In genomic region chr22:43351966-43352345, GRCh38 we compare ENCODE assay signal across 37 cellular contexts. TPM values are rescaled to one million over a fixed set of nuclear protein-coding genes. Genes with fewer than 3 reads are reported as not detected.
"Had no signal": no experiment of that assay in that cellular context is flagged by ENCODE, and none has a peak within 500 bp of the region (broad histone marks: within the 10 kb centered on the region; RNA-seq: fewer than 3 reads in every experiment).

No MANE protein-coding gene starts in this region.

- H3K4me3 Mint-ChIP-seq: activated B cell treated with CpG ODN at 0.5 μM for 24 hours; activated CD8-positive, alpha-beta T cell treated with anti-CD3 and anti-CD28 coated beads for 36 hours; activated naive CD4-positive, alpha-beta T cell treated with anti-CD3 and anti-CD28 coated beads for 36 hours; activated naive CD4-positive, alpha-beta T cell treated with anti-CD3 and anti-CD28 coated beads, Interleukin-2, amount 50 U/mL, for 24 hours; activated naive CD8-positive, alpha-beta T cell treated with anti-CD3 and anti-CD28 coated beads for 36 hours; activated naive CD8-positive, alpha-beta T cell treated with anti-CD3 and anti-CD28 coated beads, Interleukin-2, amount 50 U/mL, for 24 hours; activated T-cell treated with anti-CD3 and anti-CD28 coated beads, Interleukin-2, amount 50 U/mL, for 24 hours; activated T-cell treated with anti-CD3 and anti-CD28 coated beads, Interleukin-2, amount 50 U/mL, for 72 hours; brain; central memory CD8-positive, alpha-beta T cell; dendritic cell treated with granulocyte-macrophage colony-stimulating factor and Interleukin-4, amounts not matched to agents 40 ng/mL and 50 ng/mL, for 4 days; endodermal cell; T-helper 17 cell; T-helper 2 cell treated with Interferon-gamma antibody and Interleukin-4, amounts not matched to agents 5 μg/mL and 100 μg/mL, for 36 hours had no signal

- DNase-seq: activated B cell treated with CpG ODN at 0.5 μM for 24 hours; activated CD4-positive, alpha-beta T cell treated with anti-CD3 and anti-CD28 coated beads for 48 hours; activated CD4-positive, alpha-beta T cell treated with anti-CD3 and anti-CD28 coated beads, Interleukin-2, amount 50 U/mL, for 1 hour; activated CD4-positive, alpha-beta T cell treated with anti-CD3 and anti-CD28 coated beads, Interleukin-2, amount 50 U/mL, for 48 hours; activated CD8-positive, alpha-beta memory T cell treated with anti-CD3 and anti-CD28 coated beads for 24 hours; activated CD8-positive, alpha-beta memory T cell treated with anti-CD3 and anti-CD28 coated beads, Interleukin-2, amount 50 U/mL, for 48 hours; activated CD8-positive, alpha-beta T cell treated with anti-CD3 and anti-CD28 coated beads for 36 hours; activated naive CD4-positive, alpha-beta T cell treated with anti-CD3 and anti-CD28 coated beads for 36 hours; activated naive CD8-positive, alpha-beta T cell treated with anti-CD3 and anti-CD28 coated beads for 36 hours; activated naive CD8-positive, alpha-beta T cell treated with anti-CD3 and anti-CD28 coated beads, Interleukin-2, amount 50 U/mL, for 24 hours; activated T-cell treated with anti-CD3 and anti-CD28 coated beads for 4 hours; activated T-cell treated with anti-CD3 and anti-CD28 coated beads, Interleukin-2, amount 50 U/mL, for 24 hours; activated T-cell treated with anti-CD3 and anti-CD28 coated beads, Interleukin-2, amount 50 U/mL, for 72 hours; adrenal gland; amygdala; dorsolateral prefrontal cortex; effector memory CD4-positive, alpha-beta T cell; endodermal cell; erythroblast; foreskin keratinocyte; head of caudate nucleus; T-helper 1 cell; T-helper 17 cell; T1000; WERI-Rb-1 had no signal

- H3K4me1 Mint-ChIP-seq: activated B cell treated with CpG ODN at 0.5 μM for 24 hours; activated naive CD4-positive, alpha-beta T cell treated with anti-CD3 and anti-CD28 coated beads, Interleukin-2, amount 50 U/mL, for 24 hours; activated naive CD8-positive, alpha-beta T cell treated with anti-CD3 and anti-CD28 coated beads for 36 hours; activated naive CD8-positive, alpha-beta T cell treated with anti-CD3 and anti-CD28 coated beads, Interleukin-2, amount 50 U/mL, for 24 hours; brain; central memory CD8-positive, alpha-beta T cell; T-helper 17 cell had no signal

- H3K27me3 ChIP-seq: adrenal gland, foreskin keratinocyte had no signal

- H3K9me3 ChIP-seq: adrenal gland, breast epithelium, esophagus muscularis mucosa, gastroesophageal sphincter had no signal

- H3K27ac Mint-ChIP-seq: activated B cell treated with CpG ODN at 0.5 μM for 24 hours; activated CD8-positive, alpha-beta T cell treated with anti-CD3 and anti-CD28 coated beads for 36 hours; activated naive CD4-positive, alpha-beta T cell treated with anti-CD3 and anti-CD28 coated beads for 36 hours; activated naive CD4-positive, alpha-beta T cell treated with anti-CD3 and anti-CD28 coated beads, Interleukin-2, amount 50 U/mL, for 24 hours; activated naive CD8-positive, alpha-beta T cell treated with anti-CD3 and anti-CD28 coated beads for 36 hours; activated naive CD8-positive, alpha-beta T cell treated with anti-CD3 and anti-CD28 coated beads, Interleukin-2, amount 50 U/mL, for 24 hours; activated T-cell treated with anti-CD3 and anti-CD28 coated beads, Interleukin-2, amount 50 U/mL, for 24 hours; activated T-cell treated with anti-CD3 and anti-CD28 coated beads, Interleukin-2, amount 50 U/mL, for 72 hours; dendritic cell treated with granulocyte-macrophage colony-stimulating factor and Interleukin-4, amounts not matched to agents 40 ng/mL and 50 ng/mL, for 4 days; endodermal cell; T-helper 17 cell; T-helper 2 cell treated with Interferon-gamma antibody and Interleukin-4, amounts not matched to agents 5 μg/mL and 100 μg/mL, for 36 hours had no signal

- ATAC-seq: activated CD4-positive, CD25-positive, alpha-beta regulatory T cell treated with anti-CD3 and anti-CD28 coated beads, Interleukin-2, amount 50 U/mL, for 24 hours; activated CD8-positive, alpha-beta T cell treated with anti-CD3 and anti-CD28 coated beads for 36 hours; activated naive CD8-positive, alpha-beta T cell treated with anti-CD3 and anti-CD28 coated beads, Interleukin-2, amount 50 U/mL, for 24 hours; activated T-cell treated with anti-CD3 and anti-CD28 coated beads, Interleukin-2, amount 50 U/mL, for 72 hours; foreskin keratinocyte; gastroesophageal sphincter; T-helper 17 cell had no signal

- H3K4me3 ChIP-seq: adrenal gland, breast epithelium, cardiac muscle cell, coronary artery, dorsolateral prefrontal cortex, esophagus muscularis mucosa, gastroesophageal sphincter had no signal

- H3K4me1 ChIP-seq: adrenal gland, breast epithelium, esophagus muscularis mucosa, foreskin keratinocyte, gastroesophageal sphincter had no signal

- H3K9me3 Mint-ChIP-seq: activated B cell treated with CpG ODN at 0.5 μM for 24 hours; activated CD8-positive, alpha-beta T cell treated with anti-CD3 and anti-CD28 coated beads for 36 hours; activated naive CD4-positive, alpha-beta T cell treated with anti-CD3 and anti-CD28 coated beads for 36 hours; activated naive CD4-positive, alpha-beta T cell treated with anti-CD3 and anti-CD28 coated beads, Interleukin-2, amount 50 U/mL, for 24 hours; activated naive CD8-positive, alpha-beta T cell treated with anti-CD3 and anti-CD28 coated beads for 36 hours; activated naive CD8-positive, alpha-beta T cell treated with anti-CD3 and anti-CD28 coated beads, Interleukin-2, amount 50 U/mL, for 24 hours; activated T-cell treated with anti-CD3 and anti-CD28 coated beads, Interleukin-2, amount 50 U/mL, for 24 hours; activated T-cell treated with anti-CD3 and anti-CD28 coated beads, Interleukin-2, amount 50 U/mL, for 72 hours; central memory CD8-positive, alpha-beta T cell; dendritic cell treated with granulocyte-macrophage colony-stimulating factor and Interleukin-4, amounts not matched to agents 40 ng/mL and 50 ng/mL, for 4 days; endodermal cell; T-helper 2 cell treated with Interferon-gamma antibody and Interleukin-4, amounts not matched to agents 5 μg/mL and 100 μg/mL, for 36 hours had no signal

- H3K36me3 ChIP-seq: adrenal gland, breast epithelium, cardiac muscle cell, esophagus muscularis mucosa, gastroesophageal sphincter, WERI-Rb-1 had no signal

- H3K36me3 Mint-ChIP-seq: activated naive CD4-positive, alpha-beta T cell treated with anti-CD3 and anti-CD28 coated beads, Interleukin-2, amount 50 U/mL, for 24 hours; activated naive CD8-positive, alpha-beta T cell treated with anti-CD3 and anti-CD28 coated beads for 36 hours; brain had no signal

- H3K27ac ChIP-seq: adrenal gland, breast epithelium, cardiac muscle cell, coronary artery, dorsolateral prefrontal cortex, esophagus muscularis mucosa, foreskin keratinocyte, gastroesophageal sphincter, WERI-Rb-1 had no signal

RNA-seq across cellular contexts. Expression of gene SCUBE1, which starts 8.8 kb away (rescaled TPM):
- total RNA-seq: activated B cell treated with CpG ODN at 0.5 μM for 24 hours; activated naive CD4-positive, alpha-beta T cell treated with anti-CD3 and anti-CD28 coated beads for 36 hours; foreskin keratinocyte; T-helper 17 cell had no signal
- polyA plus RNA-seq: foreskin keratinocyte had no signal

RNA-seq across cellular contexts. Expression of gene MPPED1, which starts 59.9 kb away (rescaled TPM):
- total RNA-seq: activated B cell treated with CpG ODN at 0.5 μM for 24 hours; activated CD8-positive, alpha-beta T cell treated with anti-CD3 and anti-CD28 coated beads for 36 hours; activated naive CD4-positive, alpha-beta T cell treated with anti-CD3 and anti-CD28 coated beads for 36 hours; activated naive CD8-positive, alpha-beta T cell treated with anti-CD3 and anti-CD28 coated beads for 36 hours; activated T-cell treated with anti-CD3 and anti-CD28 coated beads, Interleukin-2, amount 50 U/mL, for 72 hours; aorta; esophagus muscularis mucosa; foreskin keratinocyte; T-helper 17 cell had no signal
- polyA plus RNA-seq: aorta, cardiac muscle cell, foreskin keratinocyte had no signal
